Comparison of ENCODE assay signal across 15 cellular contexts in genomic region chr18:71116535-71116934, GRCh38.
"Had no signal": no experiment of that assay in that cellular context is flagged by ENCODE, and none has a peak within 500 bp of the region (broad histone marks: within the 10 kb centered on the region; RNA-seq: fewer than 3 reads in every experiment).

No MANE protein-coding gene starts in this region.

- H3K4me1 ChIP-seq: lower lobe of right lung, tibial artery, vagina had no signal

- H3K27ac ChIP-seq: coronary artery, epithelial cell of prostate, hepatocyte, lower lobe of right lung, neutrophil, tibial artery, vagina had no signal

- H3K4me3 ChIP-seq: coronary artery, hepatocyte, lower lobe of right lung, tibial artery, vagina had no signal

- H3K36me3 ChIP-seq: lower lobe of right lung, neutrophil, tibial artery, vagina had no signal

- DNase-seq: activated CD4-positive, alpha-beta T cell treated with anti-CD3 and anti-CD28 coated beads for 48 hours; activated naive CD4-positive, alpha-beta T cell treated with anti-CD3 and anti-CD28 coated beads, Interleukin-2, amount 10 ng/mL, durations not matched to agents 7 days and 5 days; caudate nucleus; effector memory CD4-positive, alpha-beta T cell; lower lobe of right lung; naive B cell; right cardiac atrium; tibial artery had no signal

- H3K27me3 ChIP-seq: hepatocyte, neutrophil, tibial artery, vagina had no signal

- H3K9me3 ChIP-seq: neutrophil, vagina had no signal

- ATAC-seq: lower lobe of right lung; right cardiac atrium; stimulated activated effector memory CD8-positive, alpha-beta T cell treated with anti-CD3 and anti-CD28 coated beads, Interleukin-12 subunit alpha, Interleukin-12 subunit beta, amount 100 ng/mL, for 72 hours; WTC11 had no signal
